12 cellular contexts compared by ENCODE assay signal in genomic region chr10:30832727-30833624, GRCh38.
"Had no signal": no experiment of that assay in that cellular context is flagged by ENCODE, and none has a peak within 500 bp of the region (broad histone marks: within the 10 kb centered on the region; RNA-seq: fewer than 3 reads in every experiment).

No MANE protein-coding gene starts in this region.

- H3K4me1 Mint-ChIP-seq: activated naive CD8-positive, alpha-beta T cell treated with anti-CD3 and anti-CD28 coated beads, Interleukin-2, amount 10 ng/mL, durations not matched to agents 7 days and 5 days had no signal

- H3K27ac Mint-ChIP-seq: activated naive CD8-positive, alpha-beta T cell treated with anti-CD3 and anti-CD28 coated beads, Interleukin-2, amount 10 ng/mL, durations not matched to agents 7 days and 5 days; natural killer cell treated with Interleukin-12 subunit alpha and Interleukin-12 subunit beta and Interleukin-15 and Interleukin-18, amount 100 ng/mL, for 72 hours had no signal

- DNase-seq: activated CD4-positive, alpha-beta T cell treated with anti-CD3 and anti-CD28 coated beads, Interleukin-2, amount 50 U/mL, for 48 hours; activated gamma-delta T cell treated with Interleukin-2 at 50 U/mL for 16 hours; activated naive CD8-positive, alpha-beta T cell treated with anti-CD3 and anti-CD28 coated beads, Interleukin-2, amount 10 ng/mL, durations not matched to agents 7 days and 5 days; activated T-cell treated with anti-CD3 and anti-CD28 coated beads, Interleukin-2, amount 50 U/mL, for 48 hours; anterior cingulate cortex; dorsolateral prefrontal cortex; glutamatergic neuron; mammary epithelial cell; T-helper 2 cell had no signal

- ATAC-seq: activated CD4-positive, CD25-positive, alpha-beta regulatory T cell treated with anti-CD3 and anti-CD28 coated beads, Interleukin-2, amount 50 U/mL, for 24 hours; esophagus mucosa; natural killer cell treated with Interleukin-12 subunit alpha and Interleukin-12 subunit beta and Interleukin-15 and Interleukin-18, amount 100 ng/mL, for 72 hours had no signal

- H3K9me3 Mint-ChIP-seq: natural killer cell treated with Interleukin-12 subunit alpha and Interleukin-12 subunit beta and Interleukin-15 and Interleukin-18, amount 100 ng/mL, for 72 hours had no signal

- H3K36me3 Mint-ChIP-seq: natural killer cell treated with Interleukin-12 subunit alpha and Interleukin-12 subunit beta and Interleukin-15 and Interleukin-18, amount 100 ng/mL, for 72 hours had no signal

- H3K27me3 Mint-ChIP-seq: activated naive CD8-positive, alpha-beta T cell treated with anti-CD3 and anti-CD28 coated beads, Interleukin-2, amount 10 ng/mL, durations not matched to agents 7 days and 5 days; natural killer cell treated with Interleukin-12 subunit alpha and Interleukin-12 subunit beta and Interleukin-15 and Interleukin-18, amount 100 ng/mL, for 72 hours had no signal

- H3K4me3 Mint-ChIP-seq: activated naive CD8-positive, alpha-beta T cell treated with anti-CD3 and anti-CD28 coated beads, Interleukin-2, amount 10 ng/mL, durations not matched to agents 7 days and 5 days; natural killer cell treated with Interleukin-12 subunit alpha and Interleukin-12 subunit beta and Interleukin-15 and Interleukin-18, amount 100 ng/mL, for 72 hours had no signal
